Comparison of ENCODE assay signal across 8 cellular contexts in genomic region chr16:18401851-18402657, GRCh38.
DNase-seq lines count a peak whose midpoint lies in the region; ATAC-seq and TF ChIP-seq lines count a peak whose summit lies in the region.
"Not testable (repeated sequence)": the region's sequence is repeated elsewhere in the genome, so short reads cannot be mapped to it uniquely, and the experiment has no call there.

No MANE protein-coding gene starts in this region.

- H3K4me3 Mint-ChIP-seq in CD4-positive, CD25-positive, alpha-beta regulatory T cell; activated CD4-positive, alpha-beta T cell treated with anti-CD3 and anti-CD28 coated beads for 36 hours; stimulated activated memory B cell treated with anti-CD40 and anti-IgM and Interleukin-4, amounts not matched to agents 10 μg/mL and 1 μg/mL and 100 μg/mL, for 72 hours: not testable (repeated sequence)

- not testable (repeated sequence) for H3K36me3 Mint-ChIP-seq in CD4-positive, CD25-positive, alpha-beta regulatory T cell; activated CD4-positive, alpha-beta T cell treated with anti-CD3 and anti-CD28 coated beads for 36 hours (ENCODE audit: low read depth); stimulated activated memory B cell treated with anti-CD40 and anti-IgM and Interleukin-4, amounts not matched to agents 10 μg/mL and 1 μg/mL and 100 μg/mL, for 72 hours

- H3K27ac ChIP-seq in CD4-positive, CD25-positive, alpha-beta regulatory T cell (ENCODE audit: insufficient read depth, low read length, poor library complexity, severe bottlenecking); lower lobe of right lung: not testable (repeated sequence)

- CTCF ChIA-PET in activated CD4-positive, alpha-beta T cell treated with anti-CD3 and anti-CD28 coated beads for 36 hours (lab: Charles Lee), result not testable (repeated sequence)

- H3K9me3 ChIP-seq in CD4-positive, CD25-positive, alpha-beta regulatory T cell (ENCODE audit: control insufficient read depth in 2 of 2, low read length in 2 of 2); lower lobe of right lung: not testable (repeated sequence)

- POLR2A ChIA-PET in activated CD4-positive, alpha-beta T cell treated with anti-CD3 and anti-CD28 coated beads for 36 hours (lab: Charles Lee), result not testable (repeated sequence)

- H3K4me3 ChIP-seq in CD4-positive, CD25-positive, alpha-beta regulatory T cell (ENCODE audit: low read depth, low read length); lower lobe of right lung: not testable (repeated sequence)

- H3K36me3 ChIP-seq in CD4-positive, CD25-positive, alpha-beta regulatory T cell (ENCODE audit: control insufficient read depth, insufficient read depth, low read length); lower lobe of right lung: not testable (repeated sequence)

- intact Hi-C loops in activated CD4-positive, alpha-beta T cell treated with anti-CD3 and anti-CD28 coated beads for 36 hours (cut with DNase I, micrococcal nuclease); lower lobe of right lung (cut with DNase I): not testable (repeated sequence)

- H3K27me3 ChIP-seq in CD4-positive, CD25-positive, alpha-beta regulatory T cell (ENCODE audit: control insufficient read depth, insufficient read depth, low read length); lower lobe of right lung (ENCODE audit: low read depth): not testable (repeated sequence)

- not testable (repeated sequence) for H3K4me1 Mint-ChIP-seq in CD4-positive, CD25-positive, alpha-beta regulatory T cell; activated CD4-positive, alpha-beta T cell treated with anti-CD3 and anti-CD28 coated beads for 36 hours; stimulated activated memory B cell treated with anti-CD40 and anti-IgM and Interleukin-4, amounts not matched to agents 10 μg/mL and 1 μg/mL and 100 μg/mL, for 72 hours

- not testable (repeated sequence) for DNase-seq in CD4-positive, CD25-positive, alpha-beta regulatory T cell; activated CD4-positive, alpha-beta T cell treated with anti-CD3 and anti-CD28 coated beads for 36 hours; lower lobe of right lung

- not testable (repeated sequence) for H3K27me3 Mint-ChIP-seq in CD4-positive, CD25-positive, alpha-beta regulatory T cell; activated CD4-positive, alpha-beta T cell treated with anti-CD3 and anti-CD28 coated beads for 36 hours; stimulated activated memory B cell treated with anti-CD40 and anti-IgM and Interleukin-4, amounts not matched to agents 10 μg/mL and 1 μg/mL and 100 μg/mL, for 72 hours

- ATAC-seq in CD4-positive, CD25-positive, alpha-beta regulatory T cell (ENCODE audit: low read depth in 2 of 2), result peak; percentile 89 to 93
- ATAC-seq in GM21423 (IDR thresholded peaks at IDR 0.05; ENCODE audit: unreplicated experiment) (peak; percentile 79), HG02763 (IDR thresholded peaks at IDR 0.05; ENCODE audit: unreplicated experiment) (peak; percentile 64), HG03521 (IDR thresholded peaks at IDR 0.05; ENCODE audit: unreplicated experiment) (peak; percentile 93), esophagus mucosa (peak; percentile 88), lower lobe of right lung (peak; percentile 86 to 92)
- peak; percentile 84 for ATAC-seq in activated CD4-positive, alpha-beta T cell treated with anti-CD3 and anti-CD28 coated beads for 36 hours
- ATAC-seq in stimulated activated memory B cell treated with anti-CD40 and anti-IgM and Interleukin-4, amounts not matched to agents 10 μg/mL and 1 μg/mL and 100 μg/mL, for 72 hours, result peak; percentile 89

- not testable (repeated sequence) for H3K9me3 Mint-ChIP-seq in CD4-positive, CD25-positive, alpha-beta regulatory T cell; activated CD4-positive, alpha-beta T cell treated with anti-CD3 and anti-CD28 coated beads for 36 hours (ENCODE audit: low read depth); stimulated activated memory B cell treated with anti-CD40 and anti-IgM and Interleukin-4, amounts not matched to agents 10 μg/mL and 1 μg/mL and 100 μg/mL, for 72 hours

- TF ChIP-seq CTCF in lower lobe of right lung (IDR thresholded peaks at IDR 0.05), result not testable (repeated sequence)

- not testable (repeated sequence) for H3K4me1 ChIP-seq in CD4-positive, CD25-positive, alpha-beta regulatory T cell (ENCODE audit: control insufficient read depth, insufficient read depth, low read length, poor library complexity, severe bottlenecking); lower lobe of right lung

- not testable (repeated sequence) for H3K27ac Mint-ChIP-seq in CD4-positive, CD25-positive, alpha-beta regulatory T cell; activated CD4-positive, alpha-beta T cell treated with anti-CD3 and anti-CD28 coated beads for 36 hours; stimulated activated memory B cell treated with anti-CD40 and anti-IgM and Interleukin-4, amounts not matched to agents 10 μg/mL and 1 μg/mL and 100 μg/mL, for 72 hours
